In genomic region chr1:16617101-16617727, GRCh38 we compare ENCODE assay signal across 1 cellular context.
TF ChIP-seq lines count a peak whose summit lies in the region.

No MANE protein-coding gene starts in this region.

TF ChIP-seq in K562, 482 proteins besides CTCF, POLR2A, EP300 and RAD21 (continued from another document):
- TF ChIP-seq THAP12 (CRISPR knock-in tag; IDR thresholded peaks at IDR 0.05) (peak; percentile 88), NELFE (IDR thresholded peaks at IDR 0.05; ENCODE audit: insufficient read depth, insufficient read length) (no peak), CHD1 (IDR thresholded peaks at IDR 0.05; ENCODE audit: low read length) (peak; percentile 59), ZNF76 (CRISPR knock-in tag; IDR thresholded peaks at IDR 0.05; ENCODE audit: borderline replicate concordance) (0 out of 2 replicates have a peak, but pooled peaks have one; percentile 31), E2F8 (IDR thresholded peaks at IDR 0.05; ENCODE audit: low read depth, partially characterized antibody) (no peak), HDGF (IDR thresholded peaks at IDR 0.05) (no peak), NUFIP1 (IDR thresholded peaks at IDR 0.05; ENCODE audit: partially characterized antibody) (no peak), MTF1 (CRISPR knock-in tag; IDR thresholded peaks at IDR 0.05; ENCODE audit: borderline replicate concordance) (0 out of 2 replicates have a peak, but pooled peaks have one; percentile 17), BRF2 (IDR thresholded peaks at IDR 0.05; ENCODE audit: borderline replicate concordance, insufficient read depth, insufficient read length) (no peak), E2F1 (CRISPR knock-in tag; IDR thresholded peaks at IDR 0.05) (peak; percentile 68; the same call in 1 of the 2 replicates), KLF13 (tag; IDR thresholded peaks at IDR 0.05; ENCODE audit: borderline replicate concordance, low read depth) (0 out of 2 replicates have a peak, but pooled peaks have one; percentile 16), CEBPZ (IDR thresholded peaks at IDR 0.05; ENCODE audit: borderline replicate concordance, low read depth, low read length) (no peak), CXXC5 (CRISPR knock-in tag; IDR thresholded peaks at IDR 0.05) (no peak)
TF ChIP-seq in K562: peak in this region for 17.
